In the genomic region with DNA sequence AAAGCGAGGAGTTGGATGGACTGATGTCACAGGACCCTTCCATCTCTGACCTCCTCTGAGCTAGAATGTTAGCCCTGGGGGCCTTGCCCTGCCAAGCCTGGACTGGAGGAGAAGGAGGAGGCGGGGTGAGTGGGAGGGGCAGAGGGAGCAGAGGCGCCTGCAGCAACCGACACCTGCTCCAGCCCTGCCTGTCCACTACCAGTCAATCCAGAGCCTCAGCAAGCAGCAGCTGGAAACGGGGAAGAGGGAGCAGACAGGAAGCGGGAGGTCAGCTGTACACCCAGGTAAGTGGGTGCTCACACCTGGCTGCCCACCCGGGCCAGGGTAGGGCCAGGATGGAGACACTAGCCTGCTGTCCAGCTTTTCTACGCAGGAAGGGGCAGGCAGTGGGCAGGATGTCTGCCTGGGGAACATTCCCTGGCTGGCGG, we compare ENCODE assay signal across 16 cellular contexts. TPM values are rescaled to one million over a fixed set of nuclear protein-coding genes. Genes with fewer than 3 reads are reported as not detected.
DNase-seq lines count a peak whose midpoint lies in the region; ATAC-seq, FAIRE-seq and TF ChIP-seq lines count a peak whose summit lies in the region.
"Had no signal": no experiment of that assay in that cellular context is flagged by ENCODE, and none has a peak within 500 bp of the region (broad histone marks: within the 10 kb centered on the region; RNA-seq: fewer than 3 reads in every experiment).

IGFN1 (plus strand) TSS at position 201 of the 428 bp plus-strand sequence. CDS start 2,470 bp downstream, outside the sequence.

- H3K27ac Mint-ChIP-seq in astrocyte (ENCODE audit: unreplicated experiment): no peak within 1 kb of the TSS
- H3K27ac Mint-ChIP-seq in neural crest cell (ENCODE audit: unreplicated experiment): no peak within 1 kb of the TSS
- H3K27ac Mint-ChIP-seq: activated naive CD4-positive, alpha-beta T cell treated with anti-CD3 and anti-CD28 coated beads for 36 hours had no signal

- H3K4me1 Mint-ChIP-seq in astrocyte (ENCODE audit: low read depth, unreplicated experiment) (peaks cover 5% of the 10 kb centered on the region), neural crest cell (peaks cover 4% of the 10 kb centered on the region)

- no TSS peak for BruUV-seq in IMR-90 (replicated peaks; lab: Mats Ljungman, UMichigan)

- H3K27me3 Mint-ChIP-seq in astrocyte (ENCODE audit: low read depth, unreplicated experiment) (peaks cover 40% of the 10 kb centered on the region), neural crest cell (ENCODE audit: low read depth) (peaks cover 7% of the 10 kb centered on the region)

- no peak for TF ChIP-seq RAD21 in IMR-90 (IDR thresholded peaks at IDR 0.05; ENCODE audit: low read length)

- H3K9ac ChIP-seq in IMR-90 (ENCODE audit: low read depth, low read length) (no peak within 1 kb of the TSS), astrocyte (ENCODE audit: low read length) (peak within 1 kb of the TSS; percentile 50)

- ATAC-seq in IMR-90 (ENCODE audit: low read depth) (no peak), HG03159 (IDR thresholded peaks at IDR 0.05; ENCODE audit: unreplicated experiment) (no peak)

- H3K27ac ChIP-seq in IMR-90 (ENCODE audit: insufficient read depth, low read length): no peak within 1 kb of the TSS; the same call in 1 of the 2 replicates
- peak within 1 kb of the TSS; percentile 29 for H3K27ac ChIP-seq in astrocyte (ENCODE audit: low read depth, low read length)
- no peak within 1 kb of the TSS for H3K27ac ChIP-seq in tibial artery

- H2AK9ac ChIP-seq in IMR-90 (replicated peaks; ENCODE audit: low read depth, low read length, poor library complexity): no peak within 1 kb of the TSS

- H3K9me3 ChIP-seq in IMR-90 (ENCODE audit: control insufficient read depth, insufficient read depth, low read length) (no peaks in the 10 kb centered on the region), astrocyte (ENCODE audit: insufficient read depth, low read depth, low read length) (no peaks in the 10 kb centered on the region), tibial artery (no peaks in the 10 kb centered on the region)

- dilution Hi-C loops in IMR-90 (cut with HindIII; ENCODE audit: low sequenced_read_pairs, unreplicated experiment): no loop called here

- H2AK5ac ChIP-seq in IMR-90 (ENCODE audit: low read depth, low read length): peak within 1 kb of the TSS; percentile 73

- 0 out of 2 replicates have a peak within 1 kb of the TSS, but pooled peaks have one; percentile 34 for H3K14ac ChIP-seq in IMR-90 (replicated peaks; ENCODE audit: low read depth, low read length)

- H3K27me3 ChIP-seq in IMR-90 (ENCODE audit: control insufficient read depth, insufficient read depth, low read length): no peaks in the 10 kb centered on the region
- H3K27me3 ChIP-seq in astrocyte (ENCODE audit: insufficient read depth, low read length): no peaks in the 10 kb centered on the region
- H3K27me3 ChIP-seq in tibial artery: peaks cover 0 to 9% of the 10 kb centered on the region in 2 donors

- H4K8ac ChIP-seq in IMR-90 (ENCODE audit: low read depth in 2 of 2, low read length in 2 of 2): peak within 1 kb of the TSS; percentile 21 to 49; a peak in 1 of 4 replicates

- no peak for TF ChIP-seq POLR2A in IMR-90 (IDR thresholded peaks at IDR 0.05; ENCODE audit: low read depth, low read length)

- H3K9me1 ChIP-seq in IMR-90 (ENCODE audit: insufficient read depth, low read length): peaks cover 8% of the 10 kb centered on the region

- H3K4me3 Mint-ChIP-seq in astrocyte (ENCODE audit: unreplicated experiment) (no peak within 1 kb of the TSS), neural crest cell (no peak within 1 kb of the TSS)
- H3K4me3 Mint-ChIP-seq: activated naive CD4-positive, alpha-beta T cell treated with anti-CD3 and anti-CD28 coated beads for 36 hours had no signal

- CTCF ChIA-PET in IMR-90 (lab: Yijun Ruan, JAX): no interaction called here

- H3K4me2 ChIP-seq in IMR-90 (ENCODE audit: low read depth, low read length) (no peak within 1 kb of the TSS; the same call in 1 of the 2 replicates), astrocyte (ENCODE audit: low read length) (peak within 1 kb of the TSS; percentile 51)

- peak within 1 kb of the TSS; percentile 50; the same call in 1 of the 3 replicates for H2BK15ac ChIP-seq in IMR-90 (ENCODE audit: low read depth, low read length)

- intact Hi-C loops in IMR-90 (cut with micrococcal nuclease) (no loop called here), tibial artery (cut with DNase I; ENCODE audit: low total_unique reads) (no loop called here)

- H3K4ac ChIP-seq in IMR-90 (ENCODE audit: low read depth, low read length): peak within 1 kb of the TSS; percentile 29; the same call in 1 of the 2 replicates

- DNase-seq in COLO668 (lab: John Stamatoyannopoulos, UW; ENCODE audit: unreplicated experiment) (peak; percentile 79), IMR-90 (no peak), astrocyte (ENCODE audit: low read depth) (no peak), neural crest cell (ENCODE audit: low read depth, low spot score) (peak; percentile 18), HUDEP-2 (lab: John Stamatoyannopoulos, UW; ENCODE audit: unreplicated experiment in 76 of 76) (no peak), tibial artery (no peak), HuH-7 (ENCODE audit: low spot score) (no peak)
- DNase-seq: activated naive CD4-positive, alpha-beta T cell treated with anti-CD3 and anti-CD28 coated beads for 36 hours; Calu3; central memory CD4-positive, alpha-beta T cell; occipital lobe; Right ventricle myocardium superior; substantia nigra had no signal

- in situ Hi-C loops in IMR-90 (cut with MboI; ENCODE audit: low sequenced_read_pairs): no loop called here

- H3K23ac ChIP-seq in IMR-90 (ENCODE audit: low read depth, low read length): peak within 1 kb of the TSS; percentile 42; the same call in 1 of the 2 replicates

- H3K36me3 ChIP-seq in IMR-90 (ENCODE audit: control insufficient read depth, insufficient read depth, low read length) (no peaks in the 10 kb centered on the region), astrocyte (ENCODE audit: insufficient read depth, low read length) (no peaks in the 10 kb centered on the region), tibial artery (no peaks in the 10 kb centered on the region)

- H4K91ac ChIP-seq in IMR-90 (ENCODE audit: insufficient read depth, low read depth, low read length): no peak within 1 kb of the TSS; the same call in 1 of the 2 replicates

- H3K36me3 Mint-ChIP-seq in astrocyte (ENCODE audit: low read depth, unreplicated experiment): no peaks in the 10 kb centered on the region
- H3K36me3 Mint-ChIP-seq in neural crest cell (ENCODE audit: low read depth): no peaks in the 10 kb centered on the region

- H2BK120ac ChIP-seq in IMR-90 (ENCODE audit: low read depth, low read length): peak within 1 kb of the TSS; percentile 48; the same call in 1 of the 2 replicates

- H4K20me1 ChIP-seq in IMR-90 (ENCODE audit: insufficient read depth, low read length) (no peaks in the 10 kb centered on the region), astrocyte (ENCODE audit: insufficient read depth, low read length) (no peaks in the 10 kb centered on the region)

- peak within 1 kb of the TSS; percentile 25 for H2BK5ac ChIP-seq in IMR-90 (ENCODE audit: low read depth, low read length, poor library complexity, severe bottlenecking)

- no peaks in the 10 kb centered on the region for H3K79me2 ChIP-seq in astrocyte (ENCODE audit: insufficient read depth, low read length)

- no peak within 1 kb of the TSS for H4K5ac ChIP-seq in IMR-90 (ENCODE audit: low read depth, low read length)

- no peaks in the 10 kb centered on the region for H3K79me1 ChIP-seq in IMR-90 (ENCODE audit: low read depth in 1 of 2, low read length in 2 of 2)

- WGBS in IMR-90 (ENCODE audit: extremely low coverage in 2 of 2, insufficient read length in 1 of 2), 2 experiments: no CpG with 5 or more reads among the region's 9 CpGs

- POLR2A ChIA-PET in IMR-90 (lab: Charles Lee; ENCODE audit: unreplicated experiment): no interaction called here

- H3K4me1 ChIP-seq in IMR-90 (ENCODE audit: control insufficient read depth, insufficient read depth, low read length): 0 out of 2 replicates have a peak, but pooled peaks cover 1% of the 10 kb centered on the region
- peaks cover 14% of the 10 kb centered on the region for H3K4me1 ChIP-seq in astrocyte (ENCODE audit: insufficient read depth, low read length)
- H3K4me1 ChIP-seq in tibial artery: peaks cover 0 to 8% (median 6%) of the 10 kb centered on the region in 4 donors

- no peak for TF ChIP-seq CTCF in IMR-90 (conservative IDR thresholded peaks at IDR 0.05; ENCODE audit: low read depth, low read length)
- no peak for TF ChIP-seq CTCF in astrocyte (IDR thresholded peaks at IDR 0.05; ENCODE audit: insufficient read depth, low read depth, low read length)
- TF ChIP-seq CTCF in neural crest cell (conservative IDR thresholded peaks at IDR 0.05): no peak
- no peak for TF ChIP-seq CTCF in tibial artery (IDR thresholded peaks at IDR 0.05)

- H2BK20ac ChIP-seq in IMR-90 (ENCODE audit: low read depth, low read length): peak within 1 kb of the TSS; percentile 50; the same call in 1 of the 2 replicates

- peak within 1 kb of the TSS; percentile 22; the same call in 1 of the 2 replicates for H3K18ac ChIP-seq in IMR-90 (ENCODE audit: low read depth, low read length)

- H3K9me3 Mint-ChIP-seq in astrocyte (ENCODE audit: unreplicated experiment): peaks cover 3% of the 10 kb centered on the region
- H3K9me3 Mint-ChIP-seq in neural crest cell: no peaks in the 10 kb centered on the region
- H3K9me3 Mint-ChIP-seq: activated naive CD4-positive, alpha-beta T cell treated with anti-CD3 and anti-CD28 coated beads for 36 hours had no signal

- H3K4me3 ChIP-seq in IMR-90 (ENCODE audit: insufficient read depth, low read depth, low read length) (no peak within 1 kb of the TSS), astrocyte (ENCODE audit: insufficient read depth, low read depth, low read length) (no peak within 1 kb of the TSS), tibial artery (no peak within 1 kb of the TSS)

- no peak for FAIRE-seq in astrocyte (lab: Jason Lieb, UNC)
- FAIRE-seq: GM12891, keratinocyte had no signal

- no peak within 1 kb of the TSS for H3K56ac ChIP-seq in IMR-90 (ENCODE audit: extremely low read depth, insufficient read depth, low read length)

- H2AFZ ChIP-seq in IMR-90 (replicated peaks; ENCODE audit: low read length, poor library complexity) (peak within 1 kb of the TSS; percentile 52), astrocyte (ENCODE audit: low read depth, low read length) (peak within 1 kb of the TSS; percentile 29)

TF ChIP-seq in IMR-90, 13 proteins besides CTCF, POLR2A, EP300 and RAD21 (continues in another document):
- TF ChIP-seq MAZ (IDR thresholded peaks at IDR 0.05; ENCODE audit: borderline replicate concordance, low read depth, low read length) (no peak), RCOR1 (IDR thresholded peaks at IDR 0.05; ENCODE audit: insufficient replicate concordance, low read length) (no peak), FOS (IDR thresholded peaks at IDR 0.05; ENCODE audit: low read depth, low read length) (no peak), CEBPB (IDR thresholded peaks at IDR 0.05; ENCODE audit: low read depth, low read length) (no peak), MXI1 (IDR thresholded peaks at IDR 0.05; ENCODE audit: borderline replicate concordance, low read depth, low read length) (no peak)

RNA-seq across cellular contexts. Expression of gene IGFN1, which starts in this region (rescaled TPM):
- total RNA-seq in IMR-90 (2012; rRNA removed) (not detected in 2 replicates), astrocyte (0.02 TPM in 1 of 2 replicates, not detected in the other), neural crest cell (not detected in 2 replicates)
- 0.04 and 0.05 TPM in 2 replicates for polyA plus RNA-seq in IMR-90 (2012; rRNA removed)
- polyA plus RNA-seq in IMR-90 (2012; cell fraction: cytosol; rRNA removed): 0.01 TPM in 1 of 2 replicates, not detected in the other
- 0.18 and 0.49 TPM in 2 replicates for polyA plus RNA-seq in IMR-90 (2012; cell fraction: nucleus; rRNA removed; ENCODE audit: low replicate concordance)
- total RNA-seq: activated naive CD4-positive, alpha-beta T cell treated with anti-CD3 and anti-CD28 coated beads for 36 hours; Calu3; occipital lobe; Right ventricle myocardium superior had no signal
- polyA plus RNA-seq: keratinocyte had no signal

Comparison
In these comparisons a context has a peak if more than half of its experiments do, and no peak if none do; other contexts are left out.
1. Peak in DNase-seq in neural crest cell; RNA of the gene not detected or under 1 TPM.